In genomic region chr6:15712813-15713212, GRCh38 we compare ENCODE assay signal across 25 cellular contexts.
"Had no signal": no experiment of that assay in that cellular context is flagged by ENCODE, and none has a peak within 500 bp of the region (broad histone marks: within the 10 kb centered on the region; RNA-seq: fewer than 3 reads in every experiment).

No MANE protein-coding gene starts in this region.

- H3K27me3 ChIP-seq: ascending aorta, breast epithelium, cardiac muscle cell, dorsolateral prefrontal cortex, heart left ventricle had no signal

- H3K36me3 ChIP-seq: ascending aorta, breast epithelium, cardiac muscle cell, heart left ventricle had no signal

- H3K9me3 ChIP-seq: ascending aorta, breast epithelium had no signal

- DNase-seq: activated CD4-positive, alpha-beta memory T cell treated with anti-CD3 and anti-CD28 coated beads for 36 hours; activated CD4-positive, alpha-beta T cell treated with anti-CD3 and anti-CD28 coated beads for 36 hours; activated CD4-positive, alpha-beta T cell treated with anti-CD3 and anti-CD28 coated beads, Interleukin-2, amount 10 ng/mL, durations not matched to agents 24 days and 14 days; activated CD4-positive, CD25-positive, alpha-beta regulatory T cell; activated CD4-positive, CD25-positive, alpha-beta regulatory T cell treated with anti-CD3 and anti-CD28 coated beads, Interleukin-2, amount 50 U/mL, for 72 hours; activated CD8-positive, alpha-beta memory T cell treated with anti-CD3 and anti-CD28 coated beads, Interleukin-2, amount 10 ng/mL, durations not matched to agents 7 days and 5 days; activated CD8-positive, alpha-beta memory T cell treated with anti-CD3 and anti-CD28 coated beads, Interleukin-2, amount 50 U/mL, for 4 hours; activated CD8-positive, alpha-beta T cell treated with anti-CD3 and anti-CD28 coated beads, Interleukin-2, amount 10 ng/mL, durations not matched to agents 7 days and 5 days; activated effector memory CD4-positive, alpha-beta T cell treated with anti-CD3 and anti-CD28 coated beads, Interleukin-2, amount 50 U/mL, for 16 hours; activated naive CD4-positive, alpha-beta T cell treated with anti-CD3 and anti-CD28 coated beads for 36 hours; activated naive CD8-positive, alpha-beta T cell treated with anti-CD3 and anti-CD28 coated beads for 36 hours; activated naive CD8-positive, alpha-beta T cell treated with anti-CD3 and anti-CD28 coated beads, Interleukin-2, amount 50 U/mL, for 24 hours; activated T-cell treated with anti-CD3 and anti-CD28 coated beads, Interleukin-2, amount 50 U/mL, for 1 hour; activated T-cell treated with anti-CD3 and anti-CD28 coated beads, Interleukin-2, amount 50 U/mL, for 48 hours; dorsolateral prefrontal cortex; effector memory CD4-positive, alpha-beta T cell; foreskin fibroblast; glutamatergic neuron; heart left ventricle; T-helper 2 cell had no signal

- ATAC-seq: activated CD4-positive, alpha-beta T cell treated with anti-CD3 and anti-CD28 coated beads for 36 hours; activated CD8-positive, alpha-beta memory T cell treated with anti-CD3 and anti-CD28 coated beads, Interleukin-2, amount 10 ng/mL, durations not matched to agents 7 days and 5 days; activated CD8-positive, alpha-beta T cell treated with anti-CD3 and anti-CD28 coated beads, Interleukin-2, amount 10 ng/mL, durations not matched to agents 7 days and 5 days; activated naive CD8-positive, alpha-beta T cell treated with anti-CD3 and anti-CD28 coated beads, Interleukin-2, amount 50 U/mL, for 24 hours; esophagus mucosa had no signal

- H3K4me1 ChIP-seq: breast epithelium had no signal

- H3K27ac ChIP-seq: ascending aorta, cardiac muscle cell, coronary artery, dorsolateral prefrontal cortex, heart left ventricle had no signal

- H3K4me3 ChIP-seq: ascending aorta, breast epithelium, cardiac muscle cell, coronary artery, dorsolateral prefrontal cortex, heart left ventricle had no signal
